8 cellular contexts compared by ENCODE assay signal in genomic region chr4:55396305-55397023, GRCh38. TPM values are rescaled to one million over a fixed set of nuclear protein-coding genes. Genes with fewer than 3 reads are reported as not detected.
DNase-seq lines count a peak whose midpoint lies in the region; ATAC-seq, FAIRE-seq and TF ChIP-seq lines count a peak whose summit lies in the region.

No MANE protein-coding gene starts in this region.

- no peaks in the 10 kb centered on the region for H3K9me2 ChIP-seq in OCI-LY1 (ENCODE audit: low read depth, low read length)

- peaks cover 9% of the 10 kb centered on the region for H3K4me1 ChIP-seq in A673 (ENCODE audit: insufficient read depth, low read length, poor library complexity, severe bottlenecking)
- H3K4me1 ChIP-seq in OCI-LY1 (ENCODE audit: insufficient read depth, low read length, severe bottlenecking): peaks cover 46% of the 10 kb centered on the region
- peaks cover 36 to 42% of the 10 kb centered on the region in 2 experiments for H3K4me1 ChIP-seq in neutrophil (ENCODE audit: control insufficient read depth in 1 of 2, insufficient read depth in 1 of 2, low read depth in 1 of 2, low read length in 1 of 2)

- peak overlapping the region; percentile 81 for H3K27ac ChIP-seq in A673 (ENCODE audit: low read depth, low read length, poor library complexity, severe bottlenecking)
- peak overlapping the region; percentile 64 for H3K27ac ChIP-seq in OCI-LY1 (ENCODE audit: low read depth, low read length, poor library complexity, severe bottlenecking)
- peak overlapping the region; percentile 96 for H3K27ac ChIP-seq in neutrophil

- no peaks in the 10 kb centered on the region for H3K36me3 ChIP-seq in A673 (ENCODE audit: insufficient read depth, low read length, poor library complexity, severe bottlenecking)
- peaks cover 33% of the 10 kb centered on the region for H3K36me3 ChIP-seq in OCI-LY1 (ENCODE audit: insufficient read depth, low read length)
- no peaks in the 10 kb centered on the region for H3K36me3 ChIP-seq in neutrophil

- H3K79me2 ChIP-seq in OCI-LY1 (ENCODE audit: insufficient read depth, low read length): peaks cover 49% of the 10 kb centered on the region

- no peaks in the 10 kb centered on the region for H3F3A ChIP-seq in OCI-LY1 (ENCODE audit: insufficient read depth, low read length)

- POLR2A ChIA-PET in A673 (lab: Charles Lee; ENCODE audit: low non-redundant PET): no interaction called here

- TF ChIP-seq CTCF in A673 (conservative IDR thresholded peaks at IDR 0.05; ENCODE audit: low read depth, low read length): no peak
- no peak for TF ChIP-seq CTCF in OCI-LY1 (IDR thresholded peaks at IDR 0.05; ENCODE audit: low read length)
- no peak for TF ChIP-seq CTCF in neutrophil (IDR thresholded peaks at IDR 0.05)
- TF ChIP-seq CTCF in D721Med (IDR thresholded peaks at IDR 0.05; ENCODE audit: insufficient read depth, missing control alignments): no peak

- intact Hi-C loops in A673 (cut with micrococcal nuclease; ENCODE audit: unreplicated experiment): no loop called here

- DNase-seq in A673 (ENCODE audit: low spot score): peak; percentile 21
- peak; percentile 34 for DNase-seq in activated naive CD4-positive, alpha-beta T cell treated with Interleukin-2 at 50 U/mL for 16 hours
- DNase-seq in frontal cortex (ENCODE audit: low spot score in 2 of 2): peak; percentile 31 to 49
- no peak for DNase-seq in D721Med (ENCODE audit: insufficient read length, low spot score)

- no TSS peak for BruUV-seq in A673 (replicated peaks; lab: Mats Ljungman, UMichigan)

- peak overlapping the region; percentile 87 for H3K9ac ChIP-seq in OCI-LY1 (ENCODE audit: low read length)

- CTCF ChIA-PET in A673 (lab: Charles Lee): no interaction called here

- peak; percentile 26 for ATAC-seq in GM18505 (IDR thresholded peaks at IDR 0.05; ENCODE audit: unreplicated experiment)
- ATAC-seq in HG02973 (IDR thresholded peaks at IDR 0.05; ENCODE audit: unreplicated experiment): peak; percentile 22

- no peak for FAIRE-seq in frontal cortex (lab: Jason Lieb, UNC)
- FAIRE-seq in D721Med (lab: Jason Lieb, UNC): no peak

- H3K27me3 ChIP-seq in A673 (replicated peaks; ENCODE audit: insufficient read depth, low read depth, low read length, poor library complexity): no peaks in the 10 kb centered on the region
- H3K27me3 ChIP-seq in OCI-LY1 (ENCODE audit: insufficient read depth, low read length): no peaks in the 10 kb centered on the region
- no peaks in the 10 kb centered on the region for H3K27me3 ChIP-seq in neutrophil

- peak overlapping the region; percentile 78 for H3K4me3 ChIP-seq in A673 (ENCODE audit: low read depth, low read length, poor library complexity, severe bottlenecking)
- H3K4me3 ChIP-seq in OCI-LY1 (ENCODE audit: low read depth, low read length, poor library complexity, severe bottlenecking): peak overlapping the region; percentile 92
- peak overlapping the region; percentile 85 to 94 for H3K4me3 ChIP-seq in neutrophil (ENCODE audit: low read depth in 1 of 2, low read length in 1 of 2)

- peak overlapping the region; percentile 96 for H3K4me2 ChIP-seq in OCI-LY1 (ENCODE audit: low read length)

- TF ChIP-seq POLR2A in GM18505 (IDR thresholded peaks at IDR 0.05; ENCODE audit: borderline replicate concordance, extremely low read depth, insufficient read depth, insufficient read length): no peak

- H2AFZ ChIP-seq in OCI-LY1 (ENCODE audit: low read length): no peak overlapping the region

- no peaks in the 10 kb centered on the region for H4K20me1 ChIP-seq in OCI-LY1 (ENCODE audit: insufficient read depth, low read length)

- no peaks in the 10 kb centered on the region for H3K9me3 ChIP-seq in A673 (ENCODE audit: low read depth, low read length, poor library complexity, severe bottlenecking)
- no peaks in the 10 kb centered on the region for H3K9me3 ChIP-seq in OCI-LY1 (ENCODE audit: low read length)
- H3K9me3 ChIP-seq in neutrophil: no peaks in the 10 kb centered on the region

RNA-seq across cellular contexts. Expression of gene TMEM165, which starts 0.7 kb away (rescaled TPM):
- total RNA-seq in A673 (2021) (33.5 and 34.7 TPM in 2 replicates), frontal cortex (139 TPM)

RNA-seq across cellular contexts. Expression of gene SRD5A3, which starts 50.4 kb away (rescaled TPM):
- total RNA-seq in A673 (2021): 40.4 and 48.1 TPM in 2 replicates
- total RNA-seq in frontal cortex: 9.0 TPM
